25 cellular contexts compared by ENCODE assay signal in genomic region chr5:96292582-96293247, GRCh38.
DNase-seq lines count a peak whose midpoint lies in the region; TF ChIP-seq lines count a peak whose summit lies in the region.
"Had no signal": no experiment of that assay in that cellular context is flagged by ENCODE, and none has a peak within 500 bp of the region (broad histone marks: within the 10 kb centered on the region; RNA-seq: fewer than 3 reads in every experiment).

No MANE protein-coding gene starts in this region.

- CTCF ChIA-PET in MCF 10A (lab: Yijun Ruan, JAX): interaction anchor here (0.6 to 1.7 kb wide), 6 partner anchors 15 to 336 kb away, joined by 3 to 4 read pairs (median 3); no protein-coding TSS in a partner anchor
- CTCF ChIA-PET in GM10248 (lab: Yijun Ruan, JAX): interaction anchor here (0.8 to 1.0 kb wide), 3 partner anchors 25 to 53 kb away, joined by 3 to 4 read pairs (median 3); no protein-coding TSS in a partner anchor

- TF ChIP-seq POLR2A in breast epithelium (IDR thresholded peaks at IDR 0.05) (no peak), prostate gland (IDR thresholded peaks at IDR 0.05) (no peak)

- BruUV-seq in MCF 10A (replicated peaks; lab: Mats Ljungman, UMichigan): no TSS peak

- H3K9me3 ChIP-seq in breast epithelium (no peaks in the 10 kb centered on the region), tibial artery (no peaks in the 10 kb centered on the region), prostate gland (no peaks in the 10 kb centered on the region)
- H3K9me3 ChIP-seq: Peyer's patch, thoracic aorta had no signal

- peaks cover 5% of the 10 kb centered on the region for H3K9me3 Mint-ChIP-seq in MCF 10A (ENCODE audit: unreplicated experiment)
- H3K9me3 Mint-ChIP-seq in T-helper 2 cell treated with Interferon-gamma antibody and Interleukin-4, amounts not matched to agents 5 μg/mL and 100 μg/mL, for 36 hours: peaks cover 7% of the 10 kb centered on the region

- WGBS in prostate gland: 74% methylated on average over 8 of the region's 8 CpGs

- intact Hi-C loops in MCF 10A (cut with micrococcal nuclease) (no loop called here), breast epithelium (cut with DNase I; ENCODE audit: low total_unique reads) (no loop called here), tibial artery (cut with DNase I; ENCODE audit: low total_unique reads) (no loop called here), prostate gland (cut with DNase I) (no loop called here)

- no peak overlapping the region for H3K4me3 ChIP-seq in breast epithelium
- no peak overlapping the region for H3K4me3 ChIP-seq in fibroblast of the aortic adventitia (ENCODE audit: low read depth, low read length)
- no peak overlapping the region for H3K4me3 ChIP-seq in tibial artery
- H3K4me3 ChIP-seq in prostate gland: no peak overlapping the region
- H3K4me3 ChIP-seq: hepatocyte, Peyer's patch, thoracic aorta had no signal

- H3K27me3 ChIP-seq in breast epithelium: no peaks in the 10 kb centered on the region
- H3K27me3 ChIP-seq in tibial artery: no peaks in the 10 kb centered on the region
- no peaks in the 10 kb centered on the region for H3K27me3 ChIP-seq in prostate gland (replicated peaks; ENCODE audit: insufficient read depth)
- H3K27me3 ChIP-seq: hepatocyte, Peyer's patch had no signal

- DNase-seq in MCF 10A (ENCODE audit: unreplicated experiment): peak; percentile 86
- no peak for DNase-seq in breast epithelium (ENCODE audit: low spot score in 2 of 2)
- DNase-seq in fibroblast of the aortic adventitia (ENCODE audit: low read depth): peak; percentile 78
- DNase-seq in iris pigment epithelial cell (ENCODE audit: low read depth): peak; percentile 39
- peak; percentile 68 to 71 for DNase-seq in tibial artery
- no peak for DNase-seq in T-helper 2 cell treated with Interferon-gamma antibody and Interleukin-4, amounts not matched to agents 5 μg/mL and 100 μg/mL, for 36 hours (ENCODE audit: low spot score)
- DNase-seq in prostate gland (ENCODE audit: low spot score): no peak
- no peak for DNase-seq in GM10248 (ENCODE audit: extremely low spot score)
- DNase-seq: activated CD4-positive, alpha-beta T cell treated with anti-CD3 and anti-CD28 coated beads for 1 hour; activated CD8-positive, alpha-beta T cell treated with anti-CD3 and anti-CD28 coated beads for 36 hours; activated T-cell treated with anti-CD3 and anti-CD28 coated beads for 4 hours; AML-193; CD4-positive, alpha-beta memory T cell; cerebellar nuclear complex; foreskin melanocyte; NCI-H1694; NCI-H2171; NCI-H526 treated with DMSO at 0.1 percent for 48 hours; Peyer's patch; stimulated activated naive CD8-positive, alpha-beta T cell treated with anti-CD3 and anti-CD28 coated beads, Interleukin-15, Interleukin-2, amounts not matched to agents 100 U/mL and 50 U/mL, for 24 hours had no signal

- peak overlapping the region; percentile 59 for H3K27ac Mint-ChIP-seq in MCF 10A (ENCODE audit: low read depth, unreplicated experiment)
- no peak overlapping the region for H3K27ac Mint-ChIP-seq in T-helper 2 cell treated with Interferon-gamma antibody and Interleukin-4, amounts not matched to agents 5 μg/mL and 100 μg/mL, for 36 hours
- H3K27ac Mint-ChIP-seq: activated CD8-positive, alpha-beta T cell treated with anti-CD3 and anti-CD28 coated beads for 36 hours; activated naive CD4-positive, alpha-beta T cell treated with anti-CD3 and anti-CD28 coated beads, Interleukin-2, amount 50 U/mL, for 72 hours; CD4-positive, alpha-beta memory T cell; progenitor cell of endocrine pancreas had no signal

- H3K36me3 ChIP-seq in breast epithelium (no peaks in the 10 kb centered on the region), tibial artery (no peaks in the 10 kb centered on the region), prostate gland (no peaks in the 10 kb centered on the region)
- H3K36me3 ChIP-seq: Peyer's patch, thoracic aorta had no signal

- H3K27ac ChIP-seq in breast epithelium (no peak overlapping the region), tibial artery (peak overlapping the region; percentile 52 to 59), prostate gland (peak overlapping the region in 1 of 2 donors; percentile 18)
- H3K27ac ChIP-seq: 22Rv1, hepatocyte, Peyer's patch had no signal

- H3K4me1 Mint-ChIP-seq in MCF 10A (ENCODE audit: insufficient read depth, unreplicated experiment): peaks cover 22% of the 10 kb centered on the region
- no peaks in the 10 kb centered on the region for H3K4me1 Mint-ChIP-seq in T-helper 2 cell treated with Interferon-gamma antibody and Interleukin-4, amounts not matched to agents 5 μg/mL and 100 μg/mL, for 36 hours (ENCODE audit: low read depth)
- H3K4me1 Mint-ChIP-seq: CD4-positive, alpha-beta memory T cell had no signal

- H3K36me3 Mint-ChIP-seq in MCF 10A (ENCODE audit: insufficient read depth, unreplicated experiment): no peaks in the 10 kb centered on the region
- H3K36me3 Mint-ChIP-seq in T-helper 2 cell treated with Interferon-gamma antibody and Interleukin-4, amounts not matched to agents 5 μg/mL and 100 μg/mL, for 36 hours (ENCODE audit: low read depth): no peaks in the 10 kb centered on the region
- H3K36me3 Mint-ChIP-seq: CD4-positive, alpha-beta memory T cell had no signal

- H3K27me3 Mint-ChIP-seq in MCF 10A (ENCODE audit: insufficient read depth, unreplicated experiment): no peaks in the 10 kb centered on the region
- no peaks in the 10 kb centered on the region for H3K27me3 Mint-ChIP-seq in T-helper 2 cell treated with Interferon-gamma antibody and Interleukin-4, amounts not matched to agents 5 μg/mL and 100 μg/mL, for 36 hours (ENCODE audit: low read depth)
- H3K27me3 Mint-ChIP-seq: progenitor cell of endocrine pancreas had no signal

- H3K4me3 Mint-ChIP-seq in MCF 10A (ENCODE audit: unreplicated experiment): no peak overlapping the region
- no peak overlapping the region for H3K4me3 Mint-ChIP-seq in T-helper 2 cell treated with Interferon-gamma antibody and Interleukin-4, amounts not matched to agents 5 μg/mL and 100 μg/mL, for 36 hours
- H3K4me3 Mint-ChIP-seq: activated CD8-positive, alpha-beta T cell treated with anti-CD3 and anti-CD28 coated beads for 36 hours; CD4-positive, alpha-beta memory T cell had no signal

- H3K4me1 ChIP-seq in breast epithelium (no peaks in the 10 kb centered on the region), tibial artery (peaks cover 0 to 59% (median 15%) of the 10 kb centered on the region in 4 donors), prostate gland (replicated peaks) (no peaks in the 10 kb centered on the region)
- H3K4me1 ChIP-seq: Peyer's patch had no signal

- TF ChIP-seq CTCF in MCF 10A (IDR thresholded peaks at IDR 0.05; ENCODE audit: unreplicated experiment): no peak
- no peak for TF ChIP-seq CTCF in breast epithelium (IDR thresholded peaks at IDR 0.05)
- no peak for TF ChIP-seq CTCF in fibroblast of the aortic adventitia (IDR thresholded peaks at IDR 0.05; ENCODE audit: insufficient read depth, low read length)
- TF ChIP-seq CTCF in tibial artery (IDR thresholded peaks at IDR 0.05): no peak
- TF ChIP-seq CTCF in prostate gland (IDR thresholded peaks at IDR 0.05): no peak
- TF ChIP-seq CTCF in GM10248 (IDR thresholded peaks at IDR 0.05; ENCODE audit: control extremely low read depth, extremely low read depth, low read depth, missing control alignments): no peak

- POLR2A ChIA-PET in MCF 10A (lab: Yijun Ruan, JAX) (interaction anchor here (0.7 to 3.0 kb wide), 9 partner anchors 31 to 428 kb away, joined by 3 to 11 read pairs (median 4); no protein-coding TSS in a partner anchor), GM10248 (lab: Yijun Ruan, JAX) (no interaction called here)

Comparison
In these comparisons a context has a peak if more than half of its experiments do, and no peak if none do; other contexts are left out.
1. DNase-seq: peak in MCF 10A (single experiment), fibroblast of the aortic adventitia (single experiment), iris pigment epithelial cell (single experiment) and tibial artery (2 of 2); none in breast epithelium (0 of 2), T-helper 2 cell treated with Interferon-gamma antibody and Interleukin-4, amounts not matched to agents 5 μg/mL and 100 μg/mL, for 36 hours (single experiment), prostate gland (single experiment) and GM10248 (single experiment).
2. H3K27ac ChIP-seq: peak in tibial artery (2 of 2); none in breast epithelium (0 of 2).